In genomic region chr1:151768351-151769066, GRCh38 we compare ENCODE assay signal across 10 cellular contexts. TPM values are rescaled to one million over a fixed set of nuclear protein-coding genes. Genes with fewer than 3 reads are reported as not detected.
DNase-seq lines count a peak whose midpoint lies in the region; ATAC-seq and TF ChIP-seq lines count a peak whose summit lies in the region.
"Not testable (repeated sequence)": the region's sequence is repeated elsewhere in the genome, so short reads cannot be mapped to it uniquely, and the experiment has no call there.
"Had no signal": no experiment of that assay in that cellular context is flagged by ENCODE, and none has a peak within 500 bp of the region (broad histone marks: within the 10 kb centered on the region; RNA-seq: fewer than 3 reads in every experiment).

No MANE protein-coding gene starts in this region.

- not testable (repeated sequence) for H2BK120ac ChIP-seq in mesenchymal stem cell (ENCODE audit: low read depth, low read length)

- not testable (repeated sequence) for H3K4me3 Mint-ChIP-seq in glutamatergic neuron (ENCODE audit: unreplicated experiment)
- peak overlapping the region; percentile 29 for H3K4me3 Mint-ChIP-seq in type B pancreatic cell

- in situ Hi-C loops in T47D (cut with HindIII; ENCODE audit: low pct_unique_long_range_greater_than_20kb, low sequenced_read_pairs): not testable (repeated sequence)

- peak; percentile 66 for ATAC-seq in RWPE2 (ENCODE audit: low read depth)

- not testable (repeated sequence) for H3K27me3 Mint-ChIP-seq in glutamatergic neuron (ENCODE audit: unreplicated experiment); type B pancreatic cell

- peak; percentile 63 for DNase-seq in HPDE6-E6E7 (ENCODE audit: extremely low spot score)
- DNase-seq in NCI-H510A (lab: John Stamatoyannopoulos, UW): peak; percentile 4
- not testable (repeated sequence) for DNase-seq in RWPE2 (ENCODE audit: low spot score); glutamatergic neuron; mesenchymal stem cell; type B pancreatic cell (ENCODE audit: extremely low spot score, unreplicated experiment)
- peak; percentile 69 to 72 for DNase-seq in T47D (ENCODE audit: low read depth in 1 of 2, low spot score in 1 of 2)

- not testable (repeated sequence) for H3K36me3 ChIP-seq in RWPE2 (ENCODE audit: low read depth); mesenchymal stem cell (ENCODE audit: control insufficient read depth in 1 of 2, insufficient read depth in 2 of 2, low read depth in 1 of 2, low read length in 2 of 2)

- not testable (repeated sequence) for H3K23ac ChIP-seq in mesenchymal stem cell (ENCODE audit: low read length in 2 of 2)

- not testable (repeated sequence) for H2AFZ ChIP-seq in mesenchymal stem cell (ENCODE audit: low read depth, low read length)

- H3K4me3 ChIP-seq in RWPE2 (ENCODE audit: severe bottlenecking); mesenchymal stem cell (ENCODE audit: insufficient read depth in 1 of 2, low read depth in 1 of 2, low read length in 2 of 2): not testable (repeated sequence)

- H3K27me3 ChIP-seq in RWPE2 (ENCODE audit: insufficient read depth, poor library complexity, severe bottlenecking); mesenchymal stem cell (ENCODE audit: control insufficient read depth in 1 of 2, insufficient read depth in 1 of 2, low read length in 2 of 2): not testable (repeated sequence)

- H4K8ac ChIP-seq in mesenchymal stem cell (ENCODE audit: low read length): not testable (repeated sequence)

- H3K4me1 Mint-ChIP-seq in glutamatergic neuron (ENCODE audit: low read depth, unreplicated experiment): not testable (repeated sequence)
- peaks cover 13% of the 10 kb centered on the region for H3K4me1 Mint-ChIP-seq in type B pancreatic cell (ENCODE audit: unreplicated experiment)

- peak overlapping the region; percentile 9 for H2BK5ac ChIP-seq in mesenchymal stem cell (ENCODE audit: low read depth, low read length, poor library complexity, severe bottlenecking)

- not testable (repeated sequence) for H3K36me3 Mint-ChIP-seq in glutamatergic neuron (ENCODE audit: unreplicated experiment); type B pancreatic cell

- H3K27ac Mint-ChIP-seq in glutamatergic neuron (ENCODE audit: unreplicated experiment) (peak overlapping the region; percentile 59), type B pancreatic cell (peak overlapping the region; percentile 95)

- H2BK12ac ChIP-seq in mesenchymal stem cell (ENCODE audit: low read length in 2 of 2): not testable (repeated sequence)

- peak overlapping the region; percentile 90 for H3K27ac ChIP-seq in C4-2B
- H3K27ac ChIP-seq in RWPE2 (ENCODE audit: poor library complexity, severe bottlenecking): peak overlapping the region; percentile 52
- not testable (repeated sequence) for H3K27ac ChIP-seq in mesenchymal stem cell (ENCODE audit: low read length, poor library complexity, severe bottlenecking)

- H3K9me3 ChIP-seq in RWPE2 (ENCODE audit: severe bottlenecking); mesenchymal stem cell (ENCODE audit: control insufficient read depth, low read length): not testable (repeated sequence)

- H3K9ac ChIP-seq in mesenchymal stem cell (ENCODE audit: low read length): not testable (repeated sequence)

- H3K14ac ChIP-seq in mesenchymal stem cell (ENCODE audit: low read length in 2 of 2): not testable (repeated sequence)

- H4K91ac ChIP-seq in mesenchymal stem cell (ENCODE audit: low read length): not testable (repeated sequence)

- H3K4me2 ChIP-seq in mesenchymal stem cell (ENCODE audit: low read length, poor library complexity, severe bottlenecking): not testable (repeated sequence)

- H3K18ac ChIP-seq in mesenchymal stem cell (ENCODE audit: low read depth in 1 of 2, low read length in 2 of 2): not testable (repeated sequence)

- H3K4me1 ChIP-seq in RWPE2 (ENCODE audit: insufficient read depth, poor library complexity, severe bottlenecking): peaks cover 28% of the 10 kb centered on the region
- not testable (repeated sequence) for H3K4me1 ChIP-seq in mesenchymal stem cell (ENCODE audit: control insufficient read depth, insufficient read depth, low read depth, low read length)

- not testable (repeated sequence) for H3K4ac ChIP-seq in mesenchymal stem cell (ENCODE audit: low read depth in 1 of 2, low read length in 2 of 2)

- H2BK15ac ChIP-seq in mesenchymal stem cell (ENCODE audit: low read depth, poor library complexity, severe bottlenecking): not testable (repeated sequence)

- TF ChIP-seq CTCF in C4-2B (conservative IDR thresholded peaks at IDR 0.05); RWPE2 (IDR thresholded peaks at IDR 0.05; ENCODE audit: poor library complexity, severe bottlenecking); glutamatergic neuron (IDR thresholded peaks at IDR 0.05; ENCODE audit: partially characterized antibody, unreplicated experiment); type B pancreatic cell (conservative IDR thresholded peaks at IDR 0.05): not testable (repeated sequence)

- H3K9me3 Mint-ChIP-seq in glutamatergic neuron (ENCODE audit: unreplicated experiment); type B pancreatic cell: not testable (repeated sequence)

- H2AK5ac ChIP-seq in mesenchymal stem cell (ENCODE audit: low read length, severe bottlenecking): not testable (repeated sequence)

- H3K79me1 ChIP-seq in mesenchymal stem cell (replicated peaks; ENCODE audit: low read length, poor library complexity, severe bottlenecking): not testable (repeated sequence)

- 38% methylated on average over 1 of the region's 7 CpGs for WGBS in mesenchymal stem cell

RNA-seq across cellular contexts. Expression of gene MRPL9, which starts 5.2 kb away (rescaled TPM):
- total RNA-seq in glutamatergic neuron (ENCODE audit: unreplicated experiment): 75.0 TPM
- 71.1 TPM for polyA plus RNA-seq in mesenchymal stem cell (2013, experiment 1 of 2)
- polyA plus RNA-seq in mesenchymal stem cell (2013, experiment 2 of 2): 73.0 TPM
- 80.4 and 92.1 TPM in 2 replicates for total RNA-seq in type B pancreatic cell (ENCODE audit: low replicate concordance)

RNA-seq across cellular contexts. Expression of gene TDRKH, which starts 21.8 kb away (rescaled TPM):
- total RNA-seq in glutamatergic neuron (ENCODE audit: unreplicated experiment): 40.1 TPM
- 2.2 TPM for polyA plus RNA-seq in mesenchymal stem cell (2013, experiment 1 of 2)
- 2.2 TPM for polyA plus RNA-seq in mesenchymal stem cell (2013, experiment 2 of 2)
- 8.9 and 10.0 TPM in 2 replicates for total RNA-seq in type B pancreatic cell (ENCODE audit: low replicate concordance)

RNA-seq across cellular contexts. Expression of gene LINGO4, which starts 36.7 kb away (rescaled TPM):
- not detected for total RNA-seq in glutamatergic neuron (ENCODE audit: unreplicated experiment)
- not detected for polyA plus RNA-seq in mesenchymal stem cell (2013, experiment 1 of 2)
- polyA plus RNA-seq in mesenchymal stem cell (2013, experiment 2 of 2): not detected
- total RNA-seq in type B pancreatic cell (ENCODE audit: low replicate concordance): not detected in 2 replicates
- polyA plus RNA-seq: CD14-positive monocyte had no signal

RNA-seq across cellular contexts. Expression of gene RIIAD1, which starts 47.2 kb away (rescaled TPM):
- total RNA-seq in glutamatergic neuron (ENCODE audit: unreplicated experiment): 3.8 TPM
- 0.37 TPM for polyA plus RNA-seq in mesenchymal stem cell (2013, experiment 1 of 2)
- not detected for polyA plus RNA-seq in mesenchymal stem cell (2013, experiment 2 of 2)
- 3.1 and 3.6 TPM in 2 replicates for total RNA-seq in type B pancreatic cell (ENCODE audit: low replicate concordance)
- total RNA-seq: Peyer's patch had no signal
- polyA plus RNA-seq: CD14-positive monocyte had no signal

RNA-seq across cellular contexts. Expression of gene CELF3, which starts 51.9 kb away (rescaled TPM):
- total RNA-seq in glutamatergic neuron (ENCODE audit: unreplicated experiment) (274 TPM), type B pancreatic cell (ENCODE audit: low replicate concordance) (17.9 and 19.0 TPM in 2 replicates)
- polyA plus RNA-seq in mesenchymal stem cell (2013, experiment 1 of 2): not detected
- not detected for polyA plus RNA-seq in mesenchymal stem cell (2013, experiment 2 of 2)
- polyA plus RNA-seq: CD14-positive monocyte had no signal
